Comparison of ENCODE assay signal across 8 cellular contexts in genomic region chr4:102889866-102890265, GRCh38. TPM values are rescaled to one million over a fixed set of nuclear protein-coding genes. Genes with fewer than 3 reads are reported as not detected.
DNase-seq lines count a peak whose midpoint lies in the region; ATAC-seq, FAIRE-seq and TF ChIP-seq lines count a peak whose summit lies in the region.
"Not testable (repeated sequence)": the region's sequence is repeated elsewhere in the genome, so short reads cannot be mapped to it uniquely, and the experiment has no call there.

No MANE protein-coding gene starts in this region.

- not testable (repeated sequence) for H3K4me1 ChIP-seq in small intestine (ENCODE audit: control insufficient read depth in 2 of 2, insufficient read depth in 1 of 2, low read depth in 1 of 2, low read length in 1 of 2)

- 19 to 65% (median 44%) methylated on average over 3 of the region's 3 CpGs for WGBS in small intestine, 3 donors

- not testable (repeated sequence) for H3K9me3 ChIP-seq in small intestine (ENCODE audit: control insufficient read depth, low read depth)

- POLR2A ChIA-PET in RWPE1 (lab: Yijun Ruan, JAX; ENCODE audit: low non-redundant PET): not testable (repeated sequence)
- POLR2A ChIA-PET in MCF 10A (lab: Yijun Ruan, JAX): interaction anchor here (0.6 to 1.8 kb wide), 4 partner anchors 17 to 838 kb away, joined by 5 to 9 read pairs (median 6); no protein-coding TSS in a partner anchor

- H3K4me1 Mint-ChIP-seq in activated T-helper 17 cell treated with anti-CD3 and anti-CD28 coated beads, Interleukin-2, amount 50 U/mL, for 72 hours; MCF 10A (ENCODE audit: insufficient read depth, unreplicated experiment): not testable (repeated sequence)

- H3K27ac Mint-ChIP-seq in activated T-helper 17 cell treated with anti-CD3 and anti-CD28 coated beads, Interleukin-2, amount 50 U/mL, for 72 hours: peak overlapping the region; percentile 24
- peak overlapping the region; percentile 39 for H3K27ac Mint-ChIP-seq in MCF 10A (ENCODE audit: low read depth, unreplicated experiment)

- intact Hi-C loops in MCF 10A (cut with micrococcal nuclease): not testable (repeated sequence)

- not testable (repeated sequence) for H3K36me3 ChIP-seq in kidney epithelial cell (ENCODE audit: control insufficient read depth, insufficient read depth, low read length); small intestine (ENCODE audit: control insufficient read depth in 2 of 2, insufficient read depth in 2 of 2, low read length in 2 of 2)

- DNase-seq in Caki2 (ENCODE audit: low read depth) (peak; percentile 63), NCI-H2196 (lab: John Stamatoyannopoulos, UW; ENCODE audit: unreplicated experiment) (peak; percentile 22), RWPE1 (ENCODE audit: low spot score) (peak; percentile 58), MCF 10A (ENCODE audit: unreplicated experiment) (peak; percentile 69), epithelial cell of prostate (ENCODE audit: low read depth, low spot score) (peak; percentile 73), kidney epithelial cell (ENCODE audit: low read depth) (peak; percentile 14), small intestine (peak; percentile 62)

- TF ChIP-seq CTCF in RWPE1 (conservative IDR thresholded peaks at IDR 0.05; ENCODE audit: low read depth); MCF 10A (IDR thresholded peaks at IDR 0.05; ENCODE audit: unreplicated experiment); kidney epithelial cell (IDR thresholded peaks at IDR 0.05; ENCODE audit: insufficient read depth, low read length, poor library complexity, severe bottlenecking): not testable (repeated sequence)

- peak; percentile 89 for FAIRE-seq in small intestine (lab: Jason Lieb, UNC)

- not testable (repeated sequence) for H3K27ac ChIP-seq in RWPE1; epithelial cell of prostate; small intestine (ENCODE audit: low read depth in 1 of 2, low read length in 1 of 2)

- BruUV-seq in MCF 10A (replicated peaks; lab: Mats Ljungman, UMichigan): TSS peak; percentile 10

- CTCF ChIA-PET in RWPE1 (lab: Yijun Ruan, JAX): interaction anchor here (0.6 to 0.7 kb wide), 2 partner anchors 119 to 378 kb away, joined by 3 read pairs; no protein-coding TSS in a partner anchor
- CTCF ChIA-PET in MCF 10A (lab: Yijun Ruan, JAX): not testable (repeated sequence)

- H3K4me3 ChIP-seq in kidney epithelial cell (ENCODE audit: low read depth, low read length); small intestine (ENCODE audit: low read depth in 1 of 2, low read length in 2 of 2): not testable (repeated sequence)

- H3K4me3 Mint-ChIP-seq in activated T-helper 17 cell treated with anti-CD3 and anti-CD28 coated beads, Interleukin-2, amount 50 U/mL, for 72 hours; MCF 10A (ENCODE audit: unreplicated experiment): not testable (repeated sequence)

- not testable (repeated sequence) for H3K27me3 ChIP-seq in kidney epithelial cell (ENCODE audit: control insufficient read depth, insufficient read depth, low read length); small intestine (ENCODE audit: control insufficient read depth in 2 of 2, insufficient read depth in 2 of 2, low read length in 2 of 2)

- not testable (repeated sequence) for ATAC-seq in activated T-helper 17 cell treated with anti-CD3 and anti-CD28 coated beads, Interleukin-2, amount 50 U/mL, for 72 hours (replicated peaks)

- H3K36me3 Mint-ChIP-seq in activated T-helper 17 cell treated with anti-CD3 and anti-CD28 coated beads, Interleukin-2, amount 50 U/mL, for 72 hours (ENCODE audit: low read depth): peaks cover 23% of the 10 kb centered on the region
- not testable (repeated sequence) for H3K36me3 Mint-ChIP-seq in MCF 10A (ENCODE audit: insufficient read depth, unreplicated experiment)

- not testable (repeated sequence) for H3K27me3 Mint-ChIP-seq in activated T-helper 17 cell treated with anti-CD3 and anti-CD28 coated beads, Interleukin-2, amount 50 U/mL, for 72 hours; MCF 10A (ENCODE audit: insufficient read depth, unreplicated experiment)

- in situ Hi-C loops in Caki2 (cut with HindIII; ENCODE audit: low pct_unique_long_range_greater_than_20kb, low sequenced_read_pairs): not testable (repeated sequence)

- not testable (repeated sequence) for H3K9me3 Mint-ChIP-seq in activated T-helper 17 cell treated with anti-CD3 and anti-CD28 coated beads, Interleukin-2, amount 50 U/mL, for 72 hours; MCF 10A (ENCODE audit: unreplicated experiment)

RNA-seq across cellular contexts. Expression of gene CISD2, which starts 21.1 kb away (rescaled TPM):
- 57.6 and 67.3 TPM in 2 replicates for total RNA-seq in Caki2 (2014; rRNA removed; shearing (Covaris generic); ENCODE audit: low replicate concordance)
- 10 to 100 TPM; 24.6 to 35.6 TPM for total RNA-seq in activated T-helper 17 cell treated with anti-CD3 and anti-CD28 coated beads, Interleukin-2, amount 50 U/mL, for 72 hours
- total RNA-seq in MCF 10A (2022) (35.5 and 35.8 TPM in 2 replicates), kidney epithelial cell (26.2 and 30.4 TPM in 2 replicates)
- 10 to 100 TPM; 25.7 to 39.8 (median 26.2) TPM for polyA plus RNA-seq in small intestine

Comparison
In these comparisons a context has a peak if more than half of its experiments do, and no peak if none do; other contexts are left out.
1. DNase-seq: peak in every context shown above with its lines; median percentile 73 in epithelial cell of prostate; 69 in MCF 10A; 63 in Caki2; 62 in small intestine; 58 in RWPE1; 22 in NCI-H2196; 14 in kidney epithelial cell.